11 cellular contexts compared by ENCODE assay signal in the genomic region with DNA sequence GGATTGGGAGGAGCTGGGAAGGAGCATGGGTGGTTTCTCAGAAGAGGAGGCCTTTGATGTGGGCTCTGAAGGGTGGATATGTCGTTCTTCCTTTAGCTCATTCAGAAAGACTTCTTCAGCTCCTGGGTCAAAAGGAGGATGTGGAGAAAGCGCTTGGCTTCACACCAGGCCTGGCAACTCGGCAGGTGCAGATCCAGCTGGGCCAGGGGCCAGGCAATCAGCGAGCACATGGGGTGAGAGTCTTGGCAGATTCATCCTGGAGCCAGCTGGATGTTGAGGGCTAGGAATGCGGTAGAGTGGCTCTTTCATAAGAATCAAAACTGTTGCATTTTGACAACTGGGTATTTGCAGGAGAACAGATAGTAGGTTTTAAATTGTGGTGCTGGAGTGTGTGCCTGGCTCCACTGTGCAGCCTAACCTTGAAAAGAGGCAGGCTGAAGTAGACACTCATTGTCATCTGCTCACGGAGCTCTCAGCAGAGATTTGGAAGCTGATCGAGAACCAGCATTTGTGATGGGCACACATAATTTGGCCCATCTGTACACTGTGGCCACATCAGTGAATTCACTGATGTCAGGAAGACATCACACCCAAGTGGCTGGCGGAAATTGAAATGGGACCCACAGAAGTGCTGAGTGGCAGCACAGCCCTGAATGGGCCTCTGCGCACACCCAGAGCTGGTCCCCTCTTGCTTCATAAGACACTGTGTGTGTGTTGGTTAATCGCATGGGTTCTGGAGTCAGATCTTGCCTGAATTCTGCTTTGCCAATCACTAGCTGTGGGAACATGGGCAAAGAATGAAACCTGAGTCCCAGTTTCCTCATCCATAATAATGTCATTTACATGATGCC.
A peak's percentile ranks its signal among the peaks of the same experiment; 100 is the strongest.
DNase-seq lines count a peak whose midpoint lies in the region; TF ChIP-seq lines count a peak whose summit lies in the region.
"Had no signal": no experiment of that assay in that cellular context is flagged by ENCODE, and none has a peak within 500 bp of the region (broad histone marks: within the 10 kb centered on the region; RNA-seq: fewer than 3 reads in every experiment).

No MANE protein-coding gene starts in this region.

- no peak overlapping the region for H3K9ac ChIP-seq in BLaER1 treated with 17β-estradiol and CSF1 and Interleukin-3, amounts not matched to agents 10 nM and 100 nM
- no peak overlapping the region for H3K9ac ChIP-seq in neural progenitor cell

- DNase-seq in LNCaP clone FGC (ENCODE audit: low read depth) (peak; percentile 54), choroid plexus epithelial cell (ENCODE audit: low read depth) (peak; percentile 32), neural progenitor cell (ENCODE audit: low spot score) (no peak), DMS153 (lab: John Stamatoyannopoulos, UW) (no peak), NCI-H2107 treated with DMSO at 0.1 percent for 48 hours (lab: John Stamatoyannopoulos, UW; ENCODE audit: unreplicated experiment) (no peak)
- no peak for DNase-seq in stimulated activated CD4-positive, alpha-beta T cell treated with anti-CD3 and anti-CD28 coated beads, Interleukin-15, amount 100 ng/mL, for 24 hours
- no peak for DNase-seq in activated CD4-positive, alpha-beta memory T cell treated with anti-CD3 and anti-CD28 coated beads, Interleukin-2, amount 10 ng/mL, durations not matched to agents 7 days and 5 days
- DNase-seq: CD8-positive, alpha-beta memory T cell; transverse colon had no signal

- H3K9me3 ChIP-seq in BLaER1 treated with 17β-estradiol and CSF1 and Interleukin-3, amounts not matched to agents 10 nM and 100 nM (replicated peaks in 1 of 11), result no peaks in the 10 kb centered on the region; a peak in 1 of 22 replicates
- no peaks in the 10 kb centered on the region for H3K9me3 ChIP-seq in neural progenitor cell (ENCODE audit: low read depth)
- H3K9me3 ChIP-seq: transverse colon had no signal

- POLR2A ChIA-PET in activated CD4-positive, alpha-beta memory T cell treated with anti-CD3 and anti-CD28 coated beads, Interleukin-2, amount 10 ng/mL, durations not matched to agents 7 days and 5 days (lab: Charles Lee), result no interaction called here

- H3K79me2 ChIP-seq in neural progenitor cell (ENCODE audit: low read depth), result peaks cover 27% of the 10 kb centered on the region

- no peaks in the 10 kb centered on the region for H3K27me3 Mint-ChIP-seq in neural progenitor cell (ENCODE audit: insufficient read depth, low read depth)
- no peaks in the 10 kb centered on the region for H3K27me3 Mint-ChIP-seq in activated CD4-positive, alpha-beta memory T cell treated with anti-CD3 and anti-CD28 coated beads, Interleukin-2, amount 10 ng/mL, durations not matched to agents 7 days and 5 days
- H3K27me3 Mint-ChIP-seq: CD8-positive, alpha-beta memory T cell had no signal

- no peak overlapping the region for H3K4me3 ChIP-seq in BLaER1 treated with 17β-estradiol and CSF1 and Interleukin-3, amounts not matched to agents 10 nM and 100 nM
- H3K4me3 ChIP-seq in LNCaP clone FGC (ENCODE audit: low read depth, low read length), result no peak overlapping the region
- H3K4me3 ChIP-seq in choroid plexus epithelial cell (ENCODE audit: low read depth, low read length), result no peak overlapping the region
- H3K4me3 ChIP-seq in neural progenitor cell, result no peak overlapping the region
- H3K4me3 ChIP-seq: transverse colon had no signal

- peaks cover 5% of the 10 kb centered on the region for H3K9me3 Mint-ChIP-seq in neural progenitor cell
- H3K9me3 Mint-ChIP-seq in activated CD4-positive, alpha-beta memory T cell treated with anti-CD3 and anti-CD28 coated beads, Interleukin-2, amount 10 ng/mL, durations not matched to agents 7 days and 5 days, result peaks cover 2% of the 10 kb centered on the region
- H3K9me3 Mint-ChIP-seq: T-helper 2 cell treated with Interferon-gamma antibody and Interleukin-4, amounts not matched to agents 5 μg/mL and 100 μg/mL, for 36 hours had no signal

- H3F3A ChIP-seq in neural progenitor cell (ENCODE audit: low read depth), result peaks cover 17% of the 10 kb centered on the region

- H3K36me3 ChIP-seq in BLaER1 treated with 17β-estradiol and CSF1 and Interleukin-3, amounts not matched to agents 10 nM and 100 nM, result no peaks in the 10 kb centered on the region
- no peaks in the 10 kb centered on the region for H3K36me3 ChIP-seq in neural progenitor cell
- H3K36me3 ChIP-seq: transverse colon had no signal

- H4K20me1 ChIP-seq in BLaER1 treated with 17β-estradiol and CSF1 and Interleukin-3, amounts not matched to agents 10 nM and 100 nM, result no peaks in the 10 kb centered on the region
- H4K20me1 ChIP-seq in neural progenitor cell (ENCODE audit: low read depth), result peaks cover 8% of the 10 kb centered on the region

- H3K27ac Mint-ChIP-seq in neural progenitor cell, result peak overlapping the region; percentile 38
- no peak overlapping the region for H3K27ac Mint-ChIP-seq in activated CD4-positive, alpha-beta memory T cell treated with anti-CD3 and anti-CD28 coated beads, Interleukin-2, amount 10 ng/mL, durations not matched to agents 7 days and 5 days
- H3K27ac Mint-ChIP-seq: CD8-positive, alpha-beta memory T cell; T-helper 2 cell treated with Interferon-gamma antibody and Interleukin-4, amounts not matched to agents 5 μg/mL and 100 μg/mL, for 36 hours had no signal

- CTCF ChIA-PET in activated CD4-positive, alpha-beta memory T cell treated with anti-CD3 and anti-CD28 coated beads, Interleukin-2, amount 10 ng/mL, durations not matched to agents 7 days and 5 days (lab: Charles Lee), result no interaction called here

- TF ChIP-seq CTCF in LNCaP clone FGC (IDR thresholded peaks at IDR 0.05; ENCODE audit: control insufficient read depth, extremely low read depth, insufficient read depth) (no peak), choroid plexus epithelial cell (conservative IDR thresholded peaks at IDR 0.05; ENCODE audit: low read depth, low read length) (no peak), neural progenitor cell (IDR thresholded peaks at IDR 0.05) (no peak)

- H3K4me1 ChIP-seq in BLaER1 treated with 17β-estradiol and CSF1 and Interleukin-3, amounts not matched to agents 10 nM and 100 nM, result peaks cover 0 to 16% (median 11%) of the 10 kb centered on the region in 10 experiments; a peak in 14 of 20 replicates
- H3K4me1 ChIP-seq in neural progenitor cell, result peaks cover 33% of the 10 kb centered on the region

- H3K4me2 ChIP-seq in BLaER1 treated with 17β-estradiol and CSF1 and Interleukin-3, amounts not matched to agents 10 nM and 100 nM, result peak overlapping the region in 9 of 11 experiments; percentile 30 to 60 (median 53); a peak in 18 of 22 replicates
- no peak overlapping the region for H3K4me2 ChIP-seq in neural progenitor cell

- H3K36me3 Mint-ChIP-seq in neural progenitor cell, result peaks cover 13% of the 10 kb centered on the region
- no peaks in the 10 kb centered on the region for H3K36me3 Mint-ChIP-seq in activated CD4-positive, alpha-beta memory T cell treated with anti-CD3 and anti-CD28 coated beads, Interleukin-2, amount 10 ng/mL, durations not matched to agents 7 days and 5 days (ENCODE audit: low read depth)

- peaks cover 43% of the 10 kb centered on the region for H3K4me1 Mint-ChIP-seq in neural progenitor cell
- peaks cover 7% of the 10 kb centered on the region for H3K4me1 Mint-ChIP-seq in activated CD4-positive, alpha-beta memory T cell treated with anti-CD3 and anti-CD28 coated beads, Interleukin-2, amount 10 ng/mL, durations not matched to agents 7 days and 5 days

- peak overlapping the region in 4 of 11 experiments; percentile 29 to 56 (median 46); a peak in 7 of 22 replicates for H3K27ac ChIP-seq in BLaER1 treated with 17β-estradiol and CSF1 and Interleukin-3, amounts not matched to agents 10 nM and 100 nM
- no peak overlapping the region for H3K27ac ChIP-seq in neural progenitor cell
- H3K27ac ChIP-seq: transverse colon had no signal

- H3K4me3 Mint-ChIP-seq in neural progenitor cell, result no peak overlapping the region
- no peak overlapping the region for H3K4me3 Mint-ChIP-seq in activated CD4-positive, alpha-beta memory T cell treated with anti-CD3 and anti-CD28 coated beads, Interleukin-2, amount 10 ng/mL, durations not matched to agents 7 days and 5 days
- H3K4me3 Mint-ChIP-seq: T-helper 2 cell treated with Interferon-gamma antibody and Interleukin-4, amounts not matched to agents 5 μg/mL and 100 μg/mL, for 36 hours had no signal

- no peak overlapping the region for H2AFZ ChIP-seq in neural progenitor cell (replicated peaks)

- no peaks in the 10 kb centered on the region for H3K27me3 ChIP-seq in BLaER1 treated with 17β-estradiol and CSF1 and Interleukin-3, amounts not matched to agents 10 nM and 100 nM
- H3K27me3 ChIP-seq in neural progenitor cell, result no peaks in the 10 kb centered on the region
- H3K27me3 ChIP-seq: transverse colon had no signal

Comparison
In these comparisons a context has a peak if more than half of its experiments do, and no peak if none do; other contexts are left out.
1. DNase-seq: peak in LNCaP clone FGC (single experiment) and choroid plexus epithelial cell (single experiment); none in neural progenitor cell (single experiment), DMS153 (single experiment), stimulated activated CD4-positive, alpha-beta T cell treated with anti-CD3 and anti-CD28 coated beads, Interleukin-15, amount 100 ng/mL, for 24 hours (single experiment), NCI-H2107 treated with DMSO at 0.1 percent for 48 hours (single experiment) and activated CD4-positive, alpha-beta memory T cell treated with anti-CD3 and anti-CD28 coated beads, Interleukin-2, amount 10 ng/mL, durations not matched to agents 7 days and 5 days (single experiment).